ENCODE assay signal across 1 cellular context in genomic region chr7:3404490-3404889, GRCh38.
TF ChIP-seq lines count a peak whose summit lies in the region.

No MANE protein-coding gene starts in this region.

TF ChIP-seq in WTC11, 78 proteins besides CTCF, POLR2A, EP300 and RAD21 (continued from another document):
- TF ChIP-seq PRDM15 (CRISPR knock-in tag; IDR thresholded peaks at IDR 0.05) (no peak), CBFB (CRISPR knock-in tag; IDR thresholded peaks at IDR 0.05; ENCODE audit: low read depth) (no peak), CDX4 (CRISPR knock-in tag; IDR thresholded peaks at IDR 0.05; ENCODE audit: borderline replicate concordance) (no peak), ZBTB43 (CRISPR knock-in tag; IDR thresholded peaks at IDR 0.05) (no peak), GABPB1 (CRISPR knock-in tag; IDR thresholded peaks at IDR 0.05) (no peak), JUN (CRISPR knock-in tag; IDR thresholded peaks at IDR 0.05) (no peak)
